1 cellular context compared by ENCODE assay signal in the genomic region with DNA sequence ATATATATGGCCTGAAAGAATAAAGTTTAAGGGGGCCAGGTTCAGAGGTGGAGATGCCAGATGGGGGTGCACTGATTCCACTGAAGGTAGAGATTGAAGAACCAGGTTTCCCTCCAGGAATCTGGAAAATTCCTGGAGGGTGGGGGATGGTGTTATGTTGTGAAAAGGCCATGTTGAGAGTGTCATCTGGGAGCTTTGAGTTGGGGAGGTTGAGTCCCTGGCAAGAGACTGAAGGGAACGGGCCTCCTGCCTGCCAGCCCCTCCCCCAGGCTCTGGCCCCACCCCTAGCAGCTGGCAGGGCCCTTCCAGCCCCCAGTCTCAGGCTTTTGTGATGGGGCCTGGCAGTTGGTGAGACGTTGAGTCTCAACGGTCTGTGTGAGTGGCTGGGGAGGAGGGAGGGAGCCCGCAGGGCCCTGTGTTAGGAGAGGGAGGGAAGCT.
TF ChIP-seq lines count a peak whose summit lies in the region.

No MANE protein-coding gene starts in this region.

TF ChIP-seq in HCT116, 20 proteins besides CTCF, POLR2A, EP300 and RAD21 (continued from another document):
- TF ChIP-seq EZH2phosphoT487 (IDR thresholded peaks at IDR 0.05; ENCODE audit: borderline replicate concordance) (no peak), EZH2 (IDR thresholded peaks at IDR 0.05) (no peak), TCF7L2 (IDR thresholded peaks at IDR 0.05; ENCODE audit: borderline replicate concordance, extremely low read depth, insufficient read depth, insufficient read length) (no peak), POLR2AphosphoS5 (IDR thresholded peaks at IDR 0.05; ENCODE audit: low read depth, low read length) (no peak), ZFX (IDR thresholded peaks at IDR 0.05) (no peak)
- TF ChIP-seq, protein P1, sequence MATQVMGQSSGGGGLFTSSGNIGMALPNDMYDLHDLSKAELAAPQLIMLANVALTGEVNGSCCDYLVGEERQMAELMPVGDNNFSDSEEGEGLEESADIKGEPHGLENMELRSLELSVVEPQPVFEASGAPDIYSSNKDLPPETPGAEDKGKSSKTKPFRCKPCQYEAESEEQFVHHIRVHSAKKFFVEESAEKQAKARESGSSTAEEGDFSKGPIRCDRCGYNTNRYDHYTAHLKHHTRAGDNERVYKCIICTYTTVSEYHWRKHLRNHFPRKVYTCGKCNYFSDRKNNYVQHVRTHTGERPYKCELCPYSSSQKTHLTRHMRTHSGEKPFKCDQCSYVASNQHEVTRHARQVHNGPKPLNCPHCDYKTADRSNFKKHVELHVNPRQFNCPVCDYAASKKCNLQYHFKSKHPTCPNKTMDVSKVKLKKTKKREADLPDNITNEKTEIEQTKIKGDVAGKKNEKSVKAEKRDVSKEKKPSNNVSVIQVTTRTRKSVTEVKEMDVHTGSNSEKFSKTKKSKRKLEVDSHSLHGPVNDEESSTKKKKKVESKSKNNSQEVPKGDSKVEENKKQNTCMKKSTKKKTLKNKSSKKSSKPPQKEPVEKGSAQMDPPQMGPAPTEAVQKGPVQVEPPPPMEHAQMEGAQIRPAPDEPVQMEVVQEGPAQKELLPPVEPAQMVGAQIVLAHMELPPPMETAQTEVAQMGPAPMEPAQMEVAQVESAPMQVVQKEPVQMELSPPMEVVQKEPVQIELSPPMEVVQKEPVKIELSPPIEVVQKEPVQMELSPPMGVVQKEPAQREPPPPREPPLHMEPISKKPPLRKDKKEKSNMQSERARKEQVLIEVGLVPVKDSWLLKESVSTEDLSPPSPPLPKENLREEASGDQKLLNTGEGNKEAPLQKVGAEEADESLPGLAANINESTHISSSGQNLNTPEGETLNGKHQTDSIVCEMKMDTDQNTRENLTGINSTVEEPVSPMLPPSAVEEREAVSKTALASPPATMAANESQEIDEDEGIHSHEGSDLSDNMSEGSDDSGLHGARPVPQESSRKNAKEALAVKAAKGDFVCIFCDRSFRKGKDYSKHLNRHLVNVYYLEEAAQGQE (IDR thresholded peaks at IDR 0.05; ENCODE audit: low read depth), result no peak
- TF ChIP-seq, protein P2, sequence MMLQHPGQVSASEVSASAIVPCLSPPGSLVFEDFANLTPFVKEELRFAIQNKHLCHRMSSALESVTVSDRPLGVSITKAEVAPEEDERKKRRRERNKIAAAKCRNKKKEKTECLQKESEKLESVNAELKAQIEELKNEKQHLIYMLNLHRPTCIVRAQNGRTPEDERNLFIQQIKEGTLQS (IDR thresholded peaks at IDR 0.05), result no peak
TF ChIP-seq in HCT116: peak in this region for 0.
